9 cellular contexts compared by ENCODE assay signal in genomic region chr16:11100239-11100750, GRCh38.
DNase-seq lines count a peak whose midpoint lies in the region; TF ChIP-seq lines count a peak whose summit lies in the region.
"Had no signal": no experiment of that assay in that cellular context is flagged by ENCODE, and none has a peak within 500 bp of the region (broad histone marks: within the 10 kb centered on the region; RNA-seq: fewer than 3 reads in every experiment).

No MANE protein-coding gene starts in this region.

- peak overlapping the region; percentile 83 for H3K27ac Mint-ChIP-seq in T-helper 1 cell treated with Interleukin-12 subunit alpha and Interleukin-12 subunit beta and Interleukin-4 antibody, amounts not matched to agents 30 μg/mL and 1 μg/mL, for 36 hours
- H3K27ac Mint-ChIP-seq in osteocyte (ENCODE audit: unreplicated experiment), result peak overlapping the region; percentile 79

- CTCF ChIA-PET in HEK293 (lab: Yijun Ruan, JAX), result interaction anchor here (0.6 kb wide), 1 partner anchor 244 kb away, joined by 8 read pairs; no protein-coding TSS in a partner anchor

- H3K4me1 Mint-ChIP-seq in T-helper 1 cell treated with Interleukin-12 subunit alpha and Interleukin-12 subunit beta and Interleukin-4 antibody, amounts not matched to agents 30 μg/mL and 1 μg/mL, for 36 hours (ENCODE audit: low read depth), result peaks cover 59% of the 10 kb centered on the region
- H3K4me1 Mint-ChIP-seq in osteocyte (ENCODE audit: unreplicated experiment), result peaks cover 36% of the 10 kb centered on the region

- H3K4me3 Mint-ChIP-seq in T-helper 1 cell treated with Interleukin-12 subunit alpha and Interleukin-12 subunit beta and Interleukin-4 antibody, amounts not matched to agents 30 μg/mL and 1 μg/mL, for 36 hours, result peak overlapping the region; percentile 43
- H3K4me3 Mint-ChIP-seq in osteocyte (ENCODE audit: unreplicated experiment), result no peak overlapping the region
- H3K4me3 Mint-ChIP-seq: naive B cell had no signal

- H3K4me1 ChIP-seq in HEK293 (ENCODE audit: control insufficient read depth, insufficient read depth, low read length), result peaks cover 7% of the 10 kb centered on the region

- peaks cover 21% of the 10 kb centered on the region for H3K36me3 Mint-ChIP-seq in T-helper 1 cell treated with Interleukin-12 subunit alpha and Interleukin-12 subunit beta and Interleukin-4 antibody, amounts not matched to agents 30 μg/mL and 1 μg/mL, for 36 hours (ENCODE audit: low read depth)
- H3K36me3 Mint-ChIP-seq in osteocyte (ENCODE audit: unreplicated experiment), result peaks cover 3% of the 10 kb centered on the region

- H3K9me3 ChIP-seq in HEK293 (ENCODE audit: control insufficient read depth, insufficient read depth, low read depth, low read length), result no peaks in the 10 kb centered on the region

- TF ChIP-seq CTCF in HEK293 (tag by site-specific recombination; IDR thresholded peaks at IDR 0.05), result peak; percentile 33; the same call in 1 of the 2 replicates
- TF ChIP-seq CTCF in fibroblast of mammary gland (conservative IDR thresholded peaks at IDR 0.05; ENCODE audit: control insufficient read depth, insufficient read depth, low read depth, low read length), result peak; percentile 55
- peak; percentile 51 for TF ChIP-seq CTCF in osteocyte (IDR thresholded peaks at IDR 0.05)

- no peaks in the 10 kb centered on the region for H3K27me3 Mint-ChIP-seq in T-helper 1 cell treated with Interleukin-12 subunit alpha and Interleukin-12 subunit beta and Interleukin-4 antibody, amounts not matched to agents 30 μg/mL and 1 μg/mL, for 36 hours (ENCODE audit: low read depth)
- H3K27me3 Mint-ChIP-seq in osteocyte (ENCODE audit: unreplicated experiment), result no peaks in the 10 kb centered on the region
- H3K27me3 Mint-ChIP-seq: naive B cell had no signal

- no peaks in the 10 kb centered on the region for H3K36me3 ChIP-seq in HEK293 (ENCODE audit: control insufficient read depth in 2 of 2, insufficient read depth in 1 of 2, low read length in 2 of 2)

- H3K9me3 Mint-ChIP-seq in T-helper 1 cell treated with Interleukin-12 subunit alpha and Interleukin-12 subunit beta and Interleukin-4 antibody, amounts not matched to agents 30 μg/mL and 1 μg/mL, for 36 hours, result no peaks in the 10 kb centered on the region
- no peaks in the 10 kb centered on the region for H3K9me3 Mint-ChIP-seq in osteocyte (ENCODE audit: unreplicated experiment)
- H3K9me3 Mint-ChIP-seq: naive B cell had no signal

- POLR2A ChIA-PET in HEK293 (lab: Yijun Ruan, JAX), result interaction anchor here (1.1 kb wide), 1 partner anchor 156 kb away, joined by 5 read pairs; the partner anchor contains the start of gene SOCS1

- peak; percentile 98 for DNase-seq in EH (ENCODE audit: low read depth)
- peak; percentile 94 for DNase-seq in fibroblast of mammary gland (ENCODE audit: low read depth)
- no peak for DNase-seq in osteocyte (ENCODE audit: extremely low spot score, unreplicated experiment)
- DNase-seq in UCSD-AML1 (lab: John Stamatoyannopoulos, UW; ENCODE audit: unreplicated experiment), result no peak
- no peak for DNase-seq in HuH-7.5 (ENCODE audit: low spot score)
- no peak for DNase-seq in HT-29 (ENCODE audit: low spot score)
- DNase-seq: naive B cell had no signal

- H3K27ac ChIP-seq in HEK293 (ENCODE audit: extremely low read depth, low read depth, low read length), result no peak overlapping the region

- no peak overlapping the region for H3K4me3 ChIP-seq in HEK293 (ENCODE audit: low read depth, low read length)
- H3K4me3 ChIP-seq in fibroblast of mammary gland (ENCODE audit: control insufficient read depth, low read depth, low read length), result no peak overlapping the region

TF ChIP-seq in HEK293, 187 proteins besides CTCF, POLR2A, EP300 and RAD21:
- TF ChIP-seq ZFP37 (tag by site-specific recombination; IDR thresholded peaks at IDR 0.05) (no peak), ZNF184 (tag by site-specific recombination; IDR thresholded peaks at IDR 0.05) (no peak), PRDM1 (tag by site-specific recombination; IDR thresholded peaks at IDR 0.05) (peak; percentile 83), ZNF335 (tag by site-specific recombination; conservative IDR thresholded peaks at IDR 0.05) (0 out of 2 replicates have a peak, but pooled peaks have one; percentile 10), ZNF660 (tag by site-specific recombination; IDR thresholded peaks at IDR 0.05) (0 out of 2 replicates have a peak, but pooled peaks have one; percentile 42), ZIC2 (tag by site-specific recombination; IDR thresholded peaks at IDR 0.05) (peak; percentile 69), ZFHX2 (tag by site-specific recombination; conservative IDR thresholded peaks at IDR 0.05) (peak; percentile 46; the same call in 1 of the 2 replicates), ZNF341 (tag by site-specific recombination; IDR thresholded peaks at IDR 0.05; ENCODE audit: low read depth) (no peak), EGR2 (tag by site-specific recombination; IDR thresholded peaks at IDR 0.05; ENCODE audit: low read depth) (0 out of 2 replicates have a peak, but pooled peaks have one; percentile 14), ZNF24 (tag by site-specific recombination; IDR thresholded peaks at IDR 0.05) (peak; percentile 55)
- TF ChIP-seq, protein P1, sequence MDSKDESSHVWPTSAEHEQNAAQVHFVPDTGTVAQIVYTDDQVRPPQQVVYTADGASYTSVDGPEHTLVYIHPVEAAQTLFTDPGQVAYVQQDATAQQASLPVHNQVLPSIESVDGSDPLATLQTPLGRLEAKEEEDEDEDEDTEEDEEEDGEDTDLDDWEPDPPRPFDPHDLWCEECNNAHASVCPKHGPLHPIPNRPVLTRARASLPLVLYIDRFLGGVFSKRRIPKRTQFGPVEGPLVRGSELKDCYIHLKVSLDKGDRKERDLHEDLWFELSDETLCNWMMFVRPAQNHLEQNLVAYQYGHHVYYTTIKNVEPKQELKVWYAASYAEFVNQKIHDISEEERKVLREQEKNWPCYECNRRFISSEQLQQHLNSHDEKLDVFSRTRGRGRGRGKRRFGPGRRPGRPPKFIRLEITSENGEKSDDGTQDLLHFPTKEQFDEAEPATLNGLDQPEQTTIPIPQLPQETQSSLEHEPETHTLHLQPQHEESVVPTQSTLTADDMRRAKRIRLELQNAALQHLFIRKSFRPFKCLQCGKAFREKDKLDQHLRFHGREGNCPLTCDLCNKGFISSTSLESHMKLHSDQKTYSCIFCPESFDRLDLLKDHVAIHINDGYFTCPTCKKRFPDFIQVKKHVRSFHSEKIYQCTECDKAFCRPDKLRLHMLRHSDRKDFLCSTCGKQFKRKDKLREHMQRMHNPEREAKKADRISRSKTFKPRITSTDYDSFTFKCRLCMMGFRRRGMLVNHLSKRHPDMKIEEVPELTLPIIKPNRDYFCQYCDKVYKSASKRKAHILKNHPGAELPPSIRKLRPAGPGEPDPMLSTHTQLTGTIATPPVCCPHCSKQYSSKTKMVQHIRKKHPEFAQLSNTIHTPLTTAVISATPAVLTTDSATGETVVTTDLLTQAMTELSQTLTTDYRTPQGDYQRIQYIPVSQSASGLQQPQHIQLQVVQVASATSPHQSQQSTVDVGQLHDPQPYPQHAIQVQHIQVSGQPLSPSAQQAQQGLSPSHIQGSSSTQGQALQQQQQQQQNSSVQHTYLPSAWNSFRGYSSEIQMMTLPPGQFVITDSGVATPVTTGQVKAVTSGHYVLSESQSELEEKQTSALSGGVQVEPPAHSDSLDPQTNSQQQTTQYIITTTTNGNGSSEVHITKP (tag by site-specific recombination; IDR thresholded peaks at IDR 0.05), result peak; percentile 78

Comparison
In these comparisons a context has a peak if more than half of its experiments do, and no peak if none do; other contexts are left out.
1. DNase-seq: peak in EH (single experiment) and fibroblast of mammary gland (single experiment); none in osteocyte (single experiment), UCSD-AML1 (single experiment), HuH-7.5 (single experiment) and HT-29 (single experiment).
2. Peak in every context shown above with its lines, with median percentiles within 50 percentile points of each other: CTCF ChIP-seq.